ENCODE assay signal across 7 cellular contexts in the genomic region with DNA sequence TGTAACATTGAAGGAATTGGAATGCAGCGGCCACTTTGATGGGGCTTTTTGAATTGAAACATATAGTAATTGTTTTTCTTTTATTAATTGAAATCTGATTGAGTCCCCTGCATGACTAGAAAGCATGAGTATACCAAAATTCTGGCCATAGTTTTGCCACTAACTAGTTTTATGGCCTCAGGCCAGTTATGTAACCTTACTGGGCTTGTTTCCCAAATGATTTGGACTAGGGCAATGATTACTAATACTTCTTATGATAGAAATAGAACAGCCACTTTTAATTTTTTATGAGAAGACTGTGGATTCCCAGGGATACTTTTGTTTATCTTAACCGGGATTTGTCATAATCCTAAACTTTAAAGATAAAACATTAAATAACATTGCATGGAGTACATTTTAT.
DNase-seq lines count a peak whose midpoint lies in the region; ATAC-seq and TF ChIP-seq lines count a peak whose summit lies in the region.
"Not testable (repeated sequence)": the region's sequence is repeated elsewhere in the genome, so short reads cannot be mapped to it uniquely, and the experiment has no call there.

No MANE protein-coding gene starts in this region.

- TF ChIP-seq EP300 in sigmoid colon (IDR thresholded peaks at IDR 0.05) = not testable (repeated sequence)

- peaks cover 0 to 27% (median 20%) of the 10 kb centered on the region in 4 donors for H3K4me1 ChIP-seq in sigmoid colon

- not testable (repeated sequence) for H3K27ac Mint-ChIP-seq in MCF 10A (ENCODE audit: low read depth, unreplicated experiment)

- not testable (repeated sequence) for TF ChIP-seq POLR2A in sigmoid colon (IDR thresholded peaks at IDR 0.05)

- H3K27me3 ChIP-seq in BJ (ENCODE audit: control insufficient read depth, insufficient read depth, low read length); sigmoid colon: not testable (repeated sequence)

- not testable (repeated sequence) for H3K36me3 Mint-ChIP-seq in MCF 10A (ENCODE audit: insufficient read depth, unreplicated experiment)

- H3K36me3 ChIP-seq in BJ (ENCODE audit: control insufficient read depth, insufficient read depth, low read length); sigmoid colon: not testable (repeated sequence)

- 63 to 88% methylated on average over 2 of the region's 2 CpGs for WGBS in sigmoid colon, 2 donors

- POLR2A ChIA-PET in BJ (lab: Charles Lee); MCF 10A (lab: Yijun Ruan, JAX): not testable (repeated sequence)

- not testable (repeated sequence) for H3K9me3 Mint-ChIP-seq in MCF 10A (ENCODE audit: unreplicated experiment)

- BruUV-seq in MCF 10A (replicated peaks; lab: Mats Ljungman, UMichigan) = not testable (repeated sequence)

- H3K27me3 Mint-ChIP-seq in MCF 10A (ENCODE audit: insufficient read depth, unreplicated experiment) = not testable (repeated sequence)

- CTCF ChIA-PET in BJ (lab: Yijun Ruan, JAX) = interaction anchor here (0.7 kb wide), 1 partner anchor 9 kb away, joined by 3 read pairs; no protein-coding TSS in a partner anchor
- CTCF ChIA-PET in MCF 10A (lab: Yijun Ruan, JAX) = not testable (repeated sequence)

- H3K9me3 ChIP-seq in sigmoid colon = not testable (repeated sequence)

- not testable (repeated sequence) for H3K4me3 Mint-ChIP-seq in MCF 10A (ENCODE audit: unreplicated experiment)

- TF ChIP-seq CTCF in BJ (IDR thresholded peaks at IDR 0.05; ENCODE audit: insufficient read depth, low read depth, low read length); MCF 10A (IDR thresholded peaks at IDR 0.05; ENCODE audit: unreplicated experiment); epithelial cell of esophagus (IDR thresholded peaks at IDR 0.05; ENCODE audit: insufficient read depth, low read depth, low read length, missing control alignments); sigmoid colon (IDR thresholded peaks at IDR 0.05): not testable (repeated sequence)

- not testable (repeated sequence) for H3K4me3 ChIP-seq in BJ (ENCODE audit: low read depth, low read length); epithelial cell of esophagus (ENCODE audit: low read length); sigmoid colon

- intact Hi-C loops in MCF 10A (cut with micrococcal nuclease); Right ventricle myocardium superior (cut with DNase I); sigmoid colon (cut with DNase I): not testable (repeated sequence)

- ATAC-seq in Right ventricle myocardium superior (ENCODE audit: poor library complexity) = peak; percentile 32

- not testable (repeated sequence) for H3K4me1 Mint-ChIP-seq in MCF 10A (ENCODE audit: insufficient read depth, unreplicated experiment)

- peak overlapping the region in 3 of 4 donors; percentile 19 to 68 (median 47) for H3K27ac ChIP-seq in sigmoid colon

- DNase-seq in BJ (ENCODE audit: low read depth) = peak; percentile 5
- DNase-seq in HCEC 1CT = peak; percentile 5
- peak; percentile 8 for DNase-seq in RPMI7951 (ENCODE audit: low read depth)
- peak; percentile 68 for DNase-seq in MCF 10A (ENCODE audit: unreplicated experiment)
- DNase-seq in epithelial cell of esophagus (ENCODE audit: low read depth) = peak; percentile 52
- not testable (repeated sequence) for DNase-seq in Right ventricle myocardium superior, sigmoid colon
